Comparison of ENCODE assay signal across 5 cellular contexts in genomic region chr15:67400890-67401289, GRCh38.
"Had no signal": no experiment of that assay in that cellular context is flagged by ENCODE, and none has a peak within 500 bp of the region (broad histone marks: within the 10 kb centered on the region; RNA-seq: fewer than 3 reads in every experiment).

No MANE protein-coding gene starts in this region.

- H3K4me3 ChIP-seq: K562 had no signal

- DNase-seq: IMR-90, KBM-7 had no signal

- FAIRE-seq: HepG2 had no signal

- H3K27ac ChIP-seq: HL-60 had no signal
